ENCODE assay signal across 9 cellular contexts in the genomic region with DNA sequence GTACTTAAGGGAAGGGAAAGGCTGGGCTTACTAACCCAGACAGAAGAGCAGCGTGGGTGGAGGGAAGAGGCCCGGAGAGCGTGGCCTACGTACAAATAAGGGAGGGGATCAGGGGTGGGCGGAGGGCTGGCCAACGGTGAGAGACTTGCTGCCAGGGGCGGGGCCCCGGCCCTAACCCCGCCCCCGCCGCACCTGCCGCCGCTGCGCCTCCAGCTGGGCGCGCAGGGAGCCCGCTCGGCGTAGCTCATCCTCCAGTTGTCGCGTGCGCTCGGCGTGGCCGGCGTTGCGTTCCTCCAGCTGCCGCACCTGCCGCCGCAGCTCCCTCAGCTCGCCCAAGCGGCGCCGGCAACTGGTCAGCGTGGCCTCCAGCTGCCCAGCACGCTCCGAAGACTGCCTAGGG. TPM values are rescaled to one million over a fixed set of nuclear protein-coding genes. Genes with fewer than 3 reads are reported as not detected.
DNase-seq lines count a peak whose midpoint lies in the region; ATAC-seq and TF ChIP-seq lines count a peak whose summit lies in the region.
"Had no signal": no experiment of that assay in that cellular context is flagged by ENCODE, and none has a peak within 500 bp of the region (broad histone marks: within the 10 kb centered on the region; RNA-seq: fewer than 3 reads in every experiment).

No MANE protein-coding gene starts in this region.

- no peak overlapping the region for H3K27ac ChIP-seq in iPS-18a (ENCODE audit: low read length)

- TF ChIP-seq CTCF in activated CD8-positive, alpha-beta T cell treated with anti-CD3 and anti-CD28 coated beads for 36 hours (IDR thresholded peaks at IDR 0.05) = no peak

- POLR2A ChIA-PET in activated CD8-positive, alpha-beta T cell treated with anti-CD3 and anti-CD28 coated beads for 36 hours (lab: Charles Lee) = interaction anchor here (0.8 kb wide), 1 partner anchor 25 kb away, joined by 4 read pairs; no protein-coding TSS in a partner anchor

- intact Hi-C loops in activated CD8-positive, alpha-beta T cell treated with anti-CD3 and anti-CD28 coated beads for 36 hours (cut with micrococcal nuclease) = no loop called here

- H3K27ac Mint-ChIP-seq in activated CD8-positive, alpha-beta T cell treated with anti-CD3 and anti-CD28 coated beads for 36 hours = no peak overlapping the region
- H3K27ac Mint-ChIP-seq: dendritic cell treated with granulocyte-macrophage colony-stimulating factor and Interleukin-4, amounts not matched to agents 40 ng/mL and 50 ng/mL, for 4 days had no signal

- H3K36me3 Mint-ChIP-seq in activated CD8-positive, alpha-beta T cell treated with anti-CD3 and anti-CD28 coated beads for 36 hours (ENCODE audit: low read depth) = peaks cover 2% of the 10 kb centered on the region

- DNase-seq in NCI-H187 (lab: John Stamatoyannopoulos, UW) (peak; percentile 36 to 80), midbrain (lab: John Stamatoyannopoulos, UW) (no peak), SIG-M5 treated with dmso at 0.1 percent for 504 hours (lab: John Stamatoyannopoulos, UW; ENCODE audit: unreplicated experiment) (no peak), OCI-M1 (lab: John Stamatoyannopoulos, UW) (no peak)
- peak; percentile 84 for DNase-seq in activated CD8-positive, alpha-beta T cell treated with anti-CD3 and anti-CD28 coated beads for 36 hours
- DNase-seq in stimulated activated naive CD4-positive, alpha-beta T cell treated with Interleukin-2 at 50 U/mL for 16 hours (lab: John Stamatoyannopoulos, UW) = peak; percentile 77

- peaks cover 12% of the 10 kb centered on the region for H3K4me1 Mint-ChIP-seq in activated CD8-positive, alpha-beta T cell treated with anti-CD3 and anti-CD28 coated beads for 36 hours (ENCODE audit: low read depth)

- no peak overlapping the region for H3K9ac ChIP-seq in iPS-18a (ENCODE audit: low read length)

- no peaks in the 10 kb centered on the region for H3K27me3 Mint-ChIP-seq in activated CD8-positive, alpha-beta T cell treated with anti-CD3 and anti-CD28 coated beads for 36 hours
- H3K27me3 Mint-ChIP-seq: dendritic cell treated with granulocyte-macrophage colony-stimulating factor and Interleukin-4, amounts not matched to agents 40 ng/mL and 50 ng/mL, for 4 days had no signal

- peaks cover 2% of the 10 kb centered on the region for H3K36me3 ChIP-seq in iPS-18a (ENCODE audit: control insufficient read depth, low read depth, low read length)

- H3K9me3 ChIP-seq in iPS-18a (ENCODE audit: control insufficient read depth, low read depth, low read length) = no peaks in the 10 kb centered on the region

- ATAC-seq in activated CD8-positive, alpha-beta T cell treated with anti-CD3 and anti-CD28 coated beads for 36 hours = peak; percentile 91
- ATAC-seq in esophagus mucosa = no peak

- H3K4me3 ChIP-seq in iPS-18a (ENCODE audit: low read length) = peak overlapping the region; percentile 37

- H3K9me3 Mint-ChIP-seq in activated CD8-positive, alpha-beta T cell treated with anti-CD3 and anti-CD28 coated beads for 36 hours = no peaks in the 10 kb centered on the region
- H3K9me3 Mint-ChIP-seq: dendritic cell treated with granulocyte-macrophage colony-stimulating factor and Interleukin-4, amounts not matched to agents 40 ng/mL and 50 ng/mL, for 4 days had no signal

- H3K4me3 Mint-ChIP-seq in activated CD8-positive, alpha-beta T cell treated with anti-CD3 and anti-CD28 coated beads for 36 hours = peak overlapping the region; percentile 49
- H3K4me3 Mint-ChIP-seq: dendritic cell treated with granulocyte-macrophage colony-stimulating factor and Interleukin-4, amounts not matched to agents 40 ng/mL and 50 ng/mL, for 4 days had no signal

- no peaks in the 10 kb centered on the region for H3K27me3 ChIP-seq in iPS-18a (ENCODE audit: control insufficient read depth, insufficient read depth, low read length)

- H3K4me1 ChIP-seq in iPS-18a (ENCODE audit: control insufficient read depth, low read depth, low read length) = peaks cover 4% of the 10 kb centered on the region

- CTCF ChIA-PET in activated CD8-positive, alpha-beta T cell treated with anti-CD3 and anti-CD28 coated beads for 36 hours (lab: Charles Lee) = interaction anchor here (0.6 to 17.4 kb wide), 5 partner anchors 9 to 78 kb away, joined by 3 to 480 read pairs (median 10); a partner anchor contains a TSS

RNA-seq across cellular contexts. Expression of a gene that starts 5.7 kb away (rescaled TPM):
- 10 to 100 TPM; 17.3 to 18.4 TPM for total RNA-seq in activated CD8-positive, alpha-beta T cell treated with anti-CD3 and anti-CD28 coated beads for 36 hours
- 38.2 TPM for total RNA-seq in esophagus mucosa

RNA-seq across cellular contexts. Expression of a gene that starts 18.1 kb away (rescaled TPM):
- not detected for total RNA-seq in activated CD8-positive, alpha-beta T cell treated with anti-CD3 and anti-CD28 coated beads for 36 hours
- not detected for total RNA-seq in esophagus mucosa

RNA-seq across cellular contexts. Expression of a gene that starts 21.6 kb away (rescaled TPM):
- 100 to 1,000 TPM; 292 to 299 TPM for total RNA-seq in activated CD8-positive, alpha-beta T cell treated with anti-CD3 and anti-CD28 coated beads for 36 hours
- 267 TPM for total RNA-seq in esophagus mucosa

RNA-seq across cellular contexts. Expression of a gene that starts 31.9 kb away (rescaled TPM):
- 100 to 1,000 TPM; 251 to 262 TPM for total RNA-seq in activated CD8-positive, alpha-beta T cell treated with anti-CD3 and anti-CD28 coated beads for 36 hours
- 304 TPM for total RNA-seq in esophagus mucosa

RNA-seq across cellular contexts. Expression of a gene that starts 32.2 kb away (rescaled TPM):
- 10 to 100 TPM; 31.1 to 36.2 TPM for total RNA-seq in activated CD8-positive, alpha-beta T cell treated with anti-CD3 and anti-CD28 coated beads for 36 hours
- 9.7 TPM for total RNA-seq in esophagus mucosa

Comparison
In these comparisons a context has a peak if more than half of its experiments do, and no peak if none do; other contexts are left out.
1. DNase-seq: peak in NCI-H187 (2 of 2), activated CD8-positive, alpha-beta T cell treated with anti-CD3 and anti-CD28 coated beads for 36 hours (single experiment) and stimulated activated naive CD4-positive, alpha-beta T cell treated with Interleukin-2 at 50 U/mL for 16 hours (single experiment); none in midbrain (single experiment), SIG-M5 treated with dmso at 0.1 percent for 504 hours (single experiment) and OCI-M1 (single experiment).